In genomic region chr19:39740395-39740794, GRCh38 we compare ENCODE assay signal across 2 cellular contexts.
TF ChIP-seq lines count a peak whose summit lies in the region.

No MANE protein-coding gene starts in this region.

TF ChIP-seq in SK-N-SH, 30 proteins besides CTCF, POLR2A, EP300 and RAD21 (continued from another document):
- TF ChIP-seq REST (IDR thresholded peaks at IDR 0.05; ENCODE audit: low read depth, low read length) (no peak), TAF1 (IDR thresholded peaks at IDR 0.05; ENCODE audit: borderline replicate concordance, low read depth, low read length) (no peak), FOXM1 (IDR thresholded peaks at IDR 0.05; ENCODE audit: low read depth) (no peak), GATA2 (CRISPR knock-in tag; IDR thresholded peaks at IDR 0.05) (no peak), TCF12 (IDR thresholded peaks at IDR 0.05) (no peak), YY1 (IDR thresholded peaks at IDR 0.05; ENCODE audit: low read depth) (no peak), MAX (IDR thresholded peaks at IDR 0.05; ENCODE audit: low read depth) (no peak), CHD2 (IDR thresholded peaks at IDR 0.05; ENCODE audit: low read length, partially characterized antibody) (no peak), MEF2A (IDR thresholded peaks at IDR 0.05; ENCODE audit: borderline replicate concordance, low read depth) (no peak), IRF3 (IDR thresholded peaks at IDR 0.05; ENCODE audit: low read depth, low read length) (no peak)
- TF ChIP-seq, protein P1, sequence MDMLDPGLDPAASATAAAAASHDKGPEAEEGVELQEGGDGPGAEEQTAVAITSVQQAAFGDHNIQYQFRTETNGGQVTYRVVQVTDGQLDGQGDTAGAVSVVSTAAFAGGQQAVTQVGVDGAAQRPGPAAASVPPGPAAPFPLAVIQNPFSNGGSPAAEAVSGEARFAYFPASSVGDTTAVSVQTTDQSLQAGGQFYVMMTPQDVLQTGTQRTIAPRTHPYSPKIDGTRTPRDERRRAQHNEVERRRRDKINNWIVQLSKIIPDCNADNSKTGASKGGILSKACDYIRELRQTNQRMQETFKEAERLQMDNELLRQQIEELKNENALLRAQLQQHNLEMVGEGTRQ (IDR thresholded peaks at IDR 0.05; ENCODE audit: borderline replicate concordance, low read depth, low read length), result no peak

TF ChIP-seq in SK-N-SH treated with all-trans-retinoic acid at 6 μM for 48 hours, 23 proteins besides CTCF, POLR2A, EP300 and RAD21 (continued from another document):
- TF ChIP-seq, protein P2, sequence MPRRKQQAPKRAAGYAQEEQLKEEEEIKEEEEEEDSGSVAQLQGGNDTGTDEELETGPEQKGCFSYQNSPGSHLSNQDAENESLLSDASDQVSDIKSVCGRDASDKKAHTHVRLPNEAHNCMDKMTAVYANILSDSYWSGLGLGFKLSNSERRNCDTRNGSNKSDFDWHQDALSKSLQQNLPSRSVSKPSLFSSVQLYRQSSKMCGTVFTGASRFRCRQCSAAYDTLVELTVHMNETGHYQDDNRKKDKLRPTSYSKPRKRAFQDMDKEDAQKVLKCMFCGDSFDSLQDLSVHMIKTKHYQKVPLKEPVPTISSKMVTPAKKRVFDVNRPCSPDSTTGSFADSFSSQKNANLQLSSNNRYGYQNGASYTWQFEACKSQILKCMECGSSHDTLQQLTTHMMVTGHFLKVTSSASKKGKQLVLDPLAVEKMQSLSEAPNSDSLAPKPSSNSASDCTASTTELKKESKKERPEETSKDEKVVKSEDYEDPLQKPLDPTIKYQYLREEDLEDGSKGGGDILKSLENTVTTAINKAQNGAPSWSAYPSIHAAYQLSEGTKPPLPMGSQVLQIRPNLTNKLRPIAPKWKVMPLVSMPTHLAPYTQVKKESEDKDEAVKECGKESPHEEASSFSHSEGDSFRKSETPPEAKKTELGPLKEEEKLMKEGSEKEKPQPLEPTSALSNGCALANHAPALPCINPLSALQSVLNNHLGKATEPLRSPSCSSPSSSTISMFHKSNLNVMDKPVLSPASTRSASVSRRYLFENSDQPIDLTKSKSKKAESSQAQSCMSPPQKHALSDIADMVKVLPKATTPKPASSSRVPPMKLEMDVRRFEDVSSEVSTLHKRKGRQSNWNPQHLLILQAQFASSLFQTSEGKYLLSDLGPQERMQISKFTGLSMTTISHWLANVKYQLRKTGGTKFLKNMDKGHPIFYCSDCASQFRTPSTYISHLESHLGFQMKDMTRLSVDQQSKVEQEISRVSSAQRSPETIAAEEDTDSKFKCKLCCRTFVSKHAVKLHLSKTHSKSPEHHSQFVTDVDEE (CRISPR knock-in tag; IDR thresholded peaks at IDR 0.05), result no peak
- TF ChIP-seq PPARA (CRISPR knock-in tag; IDR thresholded peaks at IDR 0.05; ENCODE audit: borderline replicate concordance) (no peak), ZNF70 (CRISPR knock-in tag; IDR thresholded peaks at IDR 0.05) (no peak), GLIS3 (CRISPR knock-in tag; IDR thresholded peaks at IDR 0.05) (no peak), CSDC2 (CRISPR knock-in tag; IDR thresholded peaks at IDR 0.05) (no peak)
